In genomic region chr12:109736552-109737108, GRCh38 we compare ENCODE assay signal across 8 cellular contexts. TPM values are rescaled to one million over a fixed set of nuclear protein-coding genes. Genes with fewer than 3 reads are reported as not detected.
DNase-seq lines count a peak whose midpoint lies in the region; ATAC-seq lines count a peak whose summit lies in the region.

No MANE protein-coding gene starts in this region.

- H3K27me3 Mint-ChIP-seq in activated CD8-positive, alpha-beta memory T cell treated with anti-CD3 and anti-CD28 coated beads, Interleukin-2, amount 10 ng/mL, durations not matched to agents 7 days and 5 days: peaks cover 21% of the 10 kb centered on the region
- peaks cover 4 to 7% (median 4%) of the 10 kb centered on the region in 3 donors for H3K27me3 Mint-ChIP-seq in immature natural killer cell (ENCODE audit: low read depth in 3 of 3)
- H3K27me3 Mint-ChIP-seq in stimulated activated naive CD8-positive, alpha-beta T cell treated with anti-CD3 and anti-CD28 coated beads, Interleukin-15, amount 100 ng/mL, for 72 hours: peaks cover 48% of the 10 kb centered on the region

- no peaks in the 10 kb centered on the region for H3K4me1 Mint-ChIP-seq in activated CD8-positive, alpha-beta memory T cell treated with anti-CD3 and anti-CD28 coated beads, Interleukin-2, amount 10 ng/mL, durations not matched to agents 7 days and 5 days
- no peaks in the 10 kb centered on the region for H3K4me1 Mint-ChIP-seq in immature natural killer cell
- peaks cover 7% of the 10 kb centered on the region for H3K4me1 Mint-ChIP-seq in stimulated activated naive CD8-positive, alpha-beta T cell treated with anti-CD3 and anti-CD28 coated beads, Interleukin-15, amount 100 ng/mL, for 72 hours

- H3K36me3 Mint-ChIP-seq in activated CD8-positive, alpha-beta memory T cell treated with anti-CD3 and anti-CD28 coated beads, Interleukin-2, amount 10 ng/mL, durations not matched to agents 7 days and 5 days: no peaks in the 10 kb centered on the region
- H3K36me3 Mint-ChIP-seq in immature natural killer cell: no peaks in the 10 kb centered on the region

- DNase-seq in activated CD4-positive, alpha-beta T cell treated with anti-CD3 and anti-CD28 coated beads for 48 hours: peak; percentile 40
- DNase-seq in activated CD4-positive, alpha-beta T cell treated with anti-CD3 and anti-CD28 coated beads for 1 hour: no peak
- peak; percentile 54 for DNase-seq in activated CD8-positive, alpha-beta memory T cell treated with anti-CD3 and anti-CD28 coated beads, Interleukin-2, amount 10 ng/mL, durations not matched to agents 7 days and 5 days
- DNase-seq in immature natural killer cell (peak; percentile 21 to 30 (median 21)), NCI-H2196 treated with DMSO at 0.1 percent for 48 hours (lab: John Stamatoyannopoulos, UW; ENCODE audit: unreplicated experiment) (no peak)
- DNase-seq in stimulated activated naive CD8-positive, alpha-beta T cell treated with anti-CD3 and anti-CD28 coated beads, Interleukin-15, amount 100 ng/mL, for 72 hours: no peak
- no peak for DNase-seq in central memory CD4-positive, alpha-beta T cell

- CTCF ChIA-PET in activated CD8-positive, alpha-beta memory T cell treated with anti-CD3 and anti-CD28 coated beads, Interleukin-2, amount 10 ng/mL, durations not matched to agents 7 days and 5 days (lab: Charles Lee): interaction anchor here (0.9 kb wide), 1 partner anchor 39 kb away, joined by 3 read pairs; no protein-coding TSS in a partner anchor

- no peak overlapping the region for H3K4me3 Mint-ChIP-seq in activated CD8-positive, alpha-beta memory T cell treated with anti-CD3 and anti-CD28 coated beads, Interleukin-2, amount 10 ng/mL, durations not matched to agents 7 days and 5 days
- H3K4me3 Mint-ChIP-seq in immature natural killer cell: no peak overlapping the region
- no peak overlapping the region for H3K4me3 Mint-ChIP-seq in stimulated activated naive CD8-positive, alpha-beta T cell treated with anti-CD3 and anti-CD28 coated beads, Interleukin-15, amount 100 ng/mL, for 72 hours

- no peak overlapping the region for H3K27ac Mint-ChIP-seq in activated CD8-positive, alpha-beta memory T cell treated with anti-CD3 and anti-CD28 coated beads, Interleukin-2, amount 10 ng/mL, durations not matched to agents 7 days and 5 days
- no peak overlapping the region for H3K27ac Mint-ChIP-seq in immature natural killer cell
- no peak overlapping the region for H3K27ac Mint-ChIP-seq in stimulated activated naive CD8-positive, alpha-beta T cell treated with anti-CD3 and anti-CD28 coated beads, Interleukin-15, amount 100 ng/mL, for 72 hours

- peak; percentile 52 for ATAC-seq in activated CD8-positive, alpha-beta memory T cell treated with anti-CD3 and anti-CD28 coated beads, Interleukin-2, amount 10 ng/mL, durations not matched to agents 7 days and 5 days
- ATAC-seq in stimulated activated naive CD8-positive, alpha-beta T cell treated with anti-CD3 and anti-CD28 coated beads, Interleukin-15, amount 100 ng/mL, for 72 hours: peak; percentile 50
- no peak for ATAC-seq in GM21786 (IDR thresholded peaks at IDR 0.05; ENCODE audit: unreplicated experiment)

- H3K9me3 Mint-ChIP-seq in activated CD8-positive, alpha-beta memory T cell treated with anti-CD3 and anti-CD28 coated beads, Interleukin-2, amount 10 ng/mL, durations not matched to agents 7 days and 5 days (ENCODE audit: low read depth): no peaks in the 10 kb centered on the region
- no peaks in the 10 kb centered on the region for H3K9me3 Mint-ChIP-seq in immature natural killer cell
- H3K9me3 Mint-ChIP-seq in stimulated activated naive CD8-positive, alpha-beta T cell treated with anti-CD3 and anti-CD28 coated beads, Interleukin-15, amount 100 ng/mL, for 72 hours: no peaks in the 10 kb centered on the region

RNA-seq across cellular contexts. Expression of gene FAM222A, which starts 23.0 kb away (rescaled TPM):
- total RNA-seq in activated CD8-positive, alpha-beta memory T cell treated with anti-CD3 and anti-CD28 coated beads, Interleukin-2, amount 10 ng/mL, durations not matched to agents 7 days and 5 days: 1 to 10 TPM in 1 of 2 experiments, under 1 TPM in 1; 0.70 to 1.6 TPM
- polyA plus RNA-seq in immature natural killer cell: under 1 TPM in 2 of 3 donors, not detected in 1; 0.20 to 0.49 TPM

Comparison
In these comparisons a context has a peak if more than half of its experiments do, and no peak if none do; other contexts are left out.
1. DNase-seq: peak in activated CD4-positive, alpha-beta T cell treated with anti-CD3 and anti-CD28 coated beads for 48 hours (single experiment), activated CD8-positive, alpha-beta memory T cell treated with anti-CD3 and anti-CD28 coated beads, Interleukin-2, amount 10 ng/mL, durations not matched to agents 7 days and 5 days (single experiment) and immature natural killer cell (3 of 3); none in activated CD4-positive, alpha-beta T cell treated with anti-CD3 and anti-CD28 coated beads for 1 hour (single experiment), stimulated activated naive CD8-positive, alpha-beta T cell treated with anti-CD3 and anti-CD28 coated beads, Interleukin-15, amount 100 ng/mL, for 72 hours (0 of 2), NCI-H2196 treated with DMSO at 0.1 percent for 48 hours (single experiment) and central memory CD4-positive, alpha-beta T cell (single experiment).